1 cellular context compared by ENCODE assay signal in genomic region chr1:55040953-55041494, GRCh38.
TF ChIP-seq lines count a peak whose summit lies in the region.

No MANE protein-coding gene starts in this region.

TF ChIP-seq in H1, 55 proteins besides CTCF, POLR2A, EP300 and RAD21:
- no peak for TF ChIP-seq SP4 (IDR thresholded peaks at IDR 0.05; ENCODE audit: low read length)
- no peak for TF ChIP-seq KDM5A (IDR thresholded peaks at IDR 0.05; ENCODE audit: low read length)
